In genomic region chr14:36293824-36294223, GRCh38 we compare ENCODE assay signal across 20 cellular contexts. TPM values are rescaled to one million over a fixed set of nuclear protein-coding genes. Genes with fewer than 3 reads are reported as not detected.
DNase-seq lines count a peak whose midpoint lies in the region; ATAC-seq lines count a peak whose summit lies in the region.
"Had no signal": no experiment of that assay in that cellular context is flagged by ENCODE, and none has a peak within 500 bp of the region (broad histone marks: within the 10 kb centered on the region; RNA-seq: fewer than 3 reads in every experiment).

No MANE protein-coding gene starts in this region.

- H2BK120ac ChIP-seq in trophoblast cell (ENCODE audit: insufficient read depth, low read length, poor library complexity), result no peak overlapping the region

- peaks cover 19% of the 10 kb centered on the region for H3K36me3 Mint-ChIP-seq in activated CD4-positive, alpha-beta memory T cell treated with anti-CD3 and anti-CD28 coated beads for 36 hours

- H3K36me3 ChIP-seq in trophoblast cell (ENCODE audit: control insufficient read depth in 1 of 2, insufficient read depth in 2 of 2, low read length in 2 of 2), result peaks cover 2 to 6% of the 10 kb centered on the region in 2 experiments

- no peak overlapping the region for H2AFZ ChIP-seq in trophoblast cell (ENCODE audit: insufficient read depth, low read length, poor library complexity)

- POLR2A ChIA-PET in activated CD4-positive, alpha-beta memory T cell treated with anti-CD3 and anti-CD28 coated beads for 36 hours (lab: Charles Lee), result no interaction called here

- ATAC-seq in GM19452 (IDR thresholded peaks at IDR 0.05; ENCODE audit: unreplicated experiment) (no peak), HG03342 (IDR thresholded peaks at IDR 0.05; ENCODE audit: unreplicated experiment) (no peak)
- ATAC-seq: activated T-cell treated with anti-CD3 and anti-CD28 coated beads, Interleukin-2, amount 50 U/mL, for 4 hours; gastroesophageal sphincter; HCT116; stimulated activated naive B cell treated with anti-CD40 and anti-IgM and Interleukin-4, amounts not matched to agents 10 μg/mL and 1 μg/mL and 100 μg/mL, for 72 hours had no signal

- no peak overlapping the region for H3K4me3 Mint-ChIP-seq in activated CD4-positive, alpha-beta memory T cell treated with anti-CD3 and anti-CD28 coated beads for 36 hours
- H3K4me3 Mint-ChIP-seq: activated T-cell treated with anti-CD3 and anti-CD28 coated beads, Interleukin-2, amount 50 U/mL, for 4 hours; stimulated activated naive B cell treated with anti-CD40 and anti-IgM and Interleukin-4, amounts not matched to agents 10 μg/mL and 1 μg/mL and 100 μg/mL, for 72 hours had no signal

- no peak overlapping the region for H4K8ac ChIP-seq in trophoblast cell (ENCODE audit: low read depth, low read length)

- H3K14ac ChIP-seq in trophoblast cell (ENCODE audit: low read length), result no peak overlapping the region

- no peaks in the 10 kb centered on the region for H3K9me3 Mint-ChIP-seq in activated CD4-positive, alpha-beta memory T cell treated with anti-CD3 and anti-CD28 coated beads for 36 hours
- H3K9me3 Mint-ChIP-seq: activated T-cell treated with anti-CD3 and anti-CD28 coated beads, Interleukin-2, amount 50 U/mL, for 4 hours; stimulated activated naive B cell treated with anti-CD40 and anti-IgM and Interleukin-4, amounts not matched to agents 10 μg/mL and 1 μg/mL and 100 μg/mL, for 72 hours had no signal

- intact Hi-C loops in activated CD4-positive, alpha-beta memory T cell treated with anti-CD3 and anti-CD28 coated beads for 36 hours (cut with micrococcal nuclease), result no loop called here

- no peak overlapping the region for H3K18ac ChIP-seq in trophoblast cell (ENCODE audit: low read length)

- no peaks in the 10 kb centered on the region for H3K9me3 ChIP-seq in trophoblast cell (ENCODE audit: insufficient read depth, low read depth, low read length)
- H3K9me3 ChIP-seq: gastroesophageal sphincter had no signal

- H3K79me1 ChIP-seq in trophoblast cell (ENCODE audit: low read length), result no peaks in the 10 kb centered on the region

- CTCF ChIA-PET in activated CD4-positive, alpha-beta memory T cell treated with anti-CD3 and anti-CD28 coated beads for 36 hours (lab: Charles Lee), result no interaction called here

- no peak overlapping the region for H2BK12ac ChIP-seq in trophoblast cell (ENCODE audit: low read length)

- no CpG with 5 or more reads among the region's 1 CpG for WGBS in trophoblast cell (ENCODE audit: extremely low coverage, insufficient coverage, insufficient read length)

- no peaks in the 10 kb centered on the region for H3K27me3 Mint-ChIP-seq in activated CD4-positive, alpha-beta memory T cell treated with anti-CD3 and anti-CD28 coated beads for 36 hours
- H3K27me3 Mint-ChIP-seq: stimulated activated naive B cell treated with anti-CD40 and anti-IgM and Interleukin-4, amounts not matched to agents 10 μg/mL and 1 μg/mL and 100 μg/mL, for 72 hours had no signal

- no peak overlapping the region for H2AK5ac ChIP-seq in trophoblast cell (ENCODE audit: low read length)

- DNase-seq in GM03348 (ENCODE audit: low spot score) (peak; percentile 62), NOMO-1 treated with DMSO at 0.1 percent for 48 hours (lab: John Stamatoyannopoulos, UW; ENCODE audit: unreplicated experiment) (peak; percentile 84), fibroblast of gingiva (ENCODE audit: low read depth) (peak; percentile 61), trophoblast cell (peak; percentile 11 to 79)
- no peak for DNase-seq in activated effector memory CD4-positive, alpha-beta T cell treated with anti-CD3 and anti-CD28 coated beads, Interleukin-2, amount 50 U/mL, for 16 hours
- DNase-seq in activated CD4-positive, alpha-beta memory T cell treated with anti-CD3 and anti-CD28 coated beads for 36 hours, result no peak
- DNase-seq: activated CD4-positive, alpha-beta T cell treated with anti-CD3 and anti-CD28 coated beads for 1 hour; activated T-cell treated with anti-CD3 and anti-CD28 coated beads, Interleukin-2, amount 50 U/mL, for 4 hours; amniotic stem cell; dermis blood vessel endothelial cell; kidney; MM.1S; NCI-H2171 treated with DMSO at 0.1 percent for 48 hours; stimulated activated naive B cell treated with anti-CD40 and anti-IgM and Interleukin-4, amounts not matched to agents 10 μg/mL and 1 μg/mL and 100 μg/mL, for 72 hours; T-helper 1 cell had no signal

- H3K27me3 ChIP-seq in trophoblast cell (ENCODE audit: insufficient read depth, low read length), result no peaks in the 10 kb centered on the region
- H3K27me3 ChIP-seq: gastroesophageal sphincter had no signal

- H4K12ac ChIP-seq in trophoblast cell (ENCODE audit: low read depth, low read length), result no peak overlapping the region

- H3K4me3 ChIP-seq in trophoblast cell (ENCODE audit: low read depth, low read length), result no peak overlapping the region
- H3K4me3 ChIP-seq: gastroesophageal sphincter had no signal

- no peak overlapping the region for H3K27ac Mint-ChIP-seq in activated CD4-positive, alpha-beta memory T cell treated with anti-CD3 and anti-CD28 coated beads for 36 hours
- H3K27ac Mint-ChIP-seq: stimulated activated naive B cell treated with anti-CD40 and anti-IgM and Interleukin-4, amounts not matched to agents 10 μg/mL and 1 μg/mL and 100 μg/mL, for 72 hours had no signal

- H3K27ac ChIP-seq in trophoblast cell (ENCODE audit: low read depth, low read length), result no peak overlapping the region
- H3K27ac ChIP-seq: C4-2B, gastroesophageal sphincter had no signal

- H3K4me2 ChIP-seq in trophoblast cell (ENCODE audit: low read length), result no peak overlapping the region

- no peak overlapping the region for H4K91ac ChIP-seq in trophoblast cell (ENCODE audit: low read depth, low read length)

- H3K9ac ChIP-seq in trophoblast cell (ENCODE audit: low read length), result no peak overlapping the region

- no peaks in the 10 kb centered on the region for H3K4me1 Mint-ChIP-seq in activated CD4-positive, alpha-beta memory T cell treated with anti-CD3 and anti-CD28 coated beads for 36 hours (ENCODE audit: low read depth)
- H3K4me1 Mint-ChIP-seq: stimulated activated naive B cell treated with anti-CD40 and anti-IgM and Interleukin-4, amounts not matched to agents 10 μg/mL and 1 μg/mL and 100 μg/mL, for 72 hours had no signal

- H2BK5ac ChIP-seq in trophoblast cell (ENCODE audit: low read depth, low read length, poor library complexity), result no peak overlapping the region

- H3K4me1 ChIP-seq in trophoblast cell (ENCODE audit: control insufficient read depth in 1 of 2, insufficient read depth in 2 of 2, low read length in 2 of 2), result peaks cover 4 to 5% of the 10 kb centered on the region in 2 experiments
- H3K4me1 ChIP-seq: gastroesophageal sphincter had no signal

- H3K4ac ChIP-seq in trophoblast cell (ENCODE audit: low read depth, low read length), result no peak overlapping the region

- no peaks in the 10 kb centered on the region for H3K79me2 ChIP-seq in trophoblast cell (ENCODE audit: control insufficient read depth, insufficient read depth, low read length, poor library complexity)

- H3K23ac ChIP-seq in trophoblast cell (ENCODE audit: low read length), result no peak overlapping the region

RNA-seq across cellular contexts. Expression of gene MBIP, which starts 26.6 kb away (rescaled TPM):
- polyA plus RNA-seq in trophoblast cell (2013), result 18.8 and 20.1 TPM in 2 replicates
- 10 to 100 TPM; 25.5 to 27.3 TPM for total RNA-seq in activated CD4-positive, alpha-beta memory T cell treated with anti-CD3 and anti-CD28 coated beads for 36 hours

Comparison
In these comparisons a context has a peak if more than half of its experiments do, and no peak if none do; other contexts are left out.
1. DNase-seq: peak in GM03348 (single experiment), NOMO-1 treated with DMSO at 0.1 percent for 48 hours (single experiment), fibroblast of gingiva (single experiment) and trophoblast cell (2 of 2); none in activated effector memory CD4-positive, alpha-beta T cell treated with anti-CD3 and anti-CD28 coated beads, Interleukin-2, amount 50 U/mL, for 16 hours (single experiment) and activated CD4-positive, alpha-beta memory T cell treated with anti-CD3 and anti-CD28 coated beads for 36 hours (single experiment).